Comparison of ENCODE assay signal across 19 cellular contexts in the genomic region with DNA sequence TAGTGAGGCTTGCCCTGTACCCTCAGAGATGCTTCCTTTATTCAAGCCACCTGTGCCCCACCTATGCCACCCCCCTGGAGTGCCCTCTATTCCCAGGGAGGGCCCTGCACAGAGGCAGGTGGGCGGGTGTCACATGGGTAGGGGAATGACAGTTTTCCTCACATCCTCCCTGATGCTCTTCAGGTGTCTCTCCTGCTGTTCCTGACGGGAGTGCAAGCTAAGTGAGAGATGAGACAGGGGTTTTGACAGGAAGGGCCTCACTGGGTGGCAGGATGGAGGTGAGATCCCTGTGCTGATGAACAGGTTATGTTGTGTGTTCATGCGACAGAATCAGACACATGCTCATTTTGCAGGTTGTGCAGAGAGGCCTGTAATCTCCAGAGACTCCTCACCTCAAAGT.
A peak's percentile ranks its signal among the peaks of the same experiment; 100 is the strongest.
DNase-seq lines count a peak whose midpoint lies in the region; ATAC-seq and TF ChIP-seq lines count a peak whose summit lies in the region.
"Had no signal": no experiment of that assay in that cellular context is flagged by ENCODE, and none has a peak within 500 bp of the region (broad histone marks: within the 10 kb centered on the region; RNA-seq: fewer than 3 reads in every experiment).

No MANE protein-coding gene starts in this region.

- no peak overlapping the region for H3K18ac ChIP-seq in neuronal stem cell (ENCODE audit: low read length)

- H3K9ac ChIP-seq in Karpas-422 (ENCODE audit: low read length) = no peak overlapping the region
- peak overlapping the region; percentile 44 for H3K9ac ChIP-seq in neuronal stem cell (ENCODE audit: low read depth, low read length, poor library complexity)
- H3K9ac ChIP-seq: BLaER1 had no signal

- H3K27ac ChIP-seq in Karpas-422 (ENCODE audit: low read length) (no peak overlapping the region), esophagus muscularis mucosa (replicated peaks in 1 of 4) (no peak overlapping the region), neuronal stem cell (replicated peaks; ENCODE audit: low read length) (no peak overlapping the region), upper lobe of right lung (no peak overlapping the region), gastroesophageal sphincter (no peak overlapping the region), thyroid gland (no peak overlapping the region)
- H3K27ac ChIP-seq: BLaER1, C4-2B had no signal

- no peak overlapping the region for H3K4ac ChIP-seq in neuronal stem cell (ENCODE audit: low read length)

- no peaks in the 10 kb centered on the region for H4K20me1 ChIP-seq in Karpas-422 (ENCODE audit: insufficient read depth, low read depth, low read length)
- H4K20me1 ChIP-seq: BLaER1 had no signal

- WGBS in esophagus muscularis mucosa = 72% methylated on average over 3 of the region's 3 CpGs
- no CpG with 5 or more reads among the region's 3 CpGs for WGBS in neuronal stem cell (ENCODE audit: extremely low coverage in 2 of 2, insufficient read length in 2 of 2, insufficient replicate concordance in 1 of 2), 2 donors
- 54% methylated on average over 3 of the region's 3 CpGs; no CpG with 5 or more reads in 1 of the 2 donors for WGBS in gastroesophageal sphincter (ENCODE audit: low coverage in 1 of 2), 2 donors
- WGBS in thyroid gland, 2 donors = 62 to 86% methylated on average over 3 of the region's 3 CpGs

- H2BK5ac ChIP-seq in neuronal stem cell (ENCODE audit: low read length) = peak overlapping the region; percentile 54

- DNase-seq in Karpas-422 = peak; percentile 40
- DNase-seq in esophagus muscularis mucosa (ENCODE audit: extremely low spot score) = peak; percentile 53
- DNase-seq in neuronal stem cell (ENCODE audit: low spot score) = no peak
- no peak for DNase-seq in upper lobe of right lung
- DNase-seq in NCI-H526 (lab: John Stamatoyannopoulos, UW) = no peak
- no peak for DNase-seq in thyroid gland
- DNase-seq: CD4-positive, CD25-positive, alpha-beta regulatory T cell; CD8-positive, alpha-beta T cell; DMS153; EL; GDM1; GOT3; HFFc6 had no signal

- TF ChIP-seq EP300 in esophagus muscularis mucosa (IDR thresholded peaks at IDR 0.05) (no peak), gastroesophageal sphincter (IDR thresholded peaks at IDR 0.05) (no peak)

- no peaks in the 10 kb centered on the region for H3K36me3 ChIP-seq in Karpas-422 (ENCODE audit: insufficient read depth, low read length)
- no peaks in the 10 kb centered on the region for H3K36me3 ChIP-seq in esophagus muscularis mucosa
- no peaks in the 10 kb centered on the region for H3K36me3 ChIP-seq in neuronal stem cell (replicated peaks in 1 of 2; ENCODE audit: control insufficient read depth in 2 of 2, insufficient read depth in 2 of 2, low read length in 2 of 2)
- H3K36me3 ChIP-seq in upper lobe of right lung = no peaks in the 10 kb centered on the region
- no peaks in the 10 kb centered on the region for H3K36me3 ChIP-seq in gastroesophageal sphincter
- no peaks in the 10 kb centered on the region for H3K36me3 ChIP-seq in thyroid gland
- H3K36me3 ChIP-seq: BLaER1, HAP-1 had no signal

- H3K27me3 ChIP-seq in Karpas-422 (ENCODE audit: low read length) = no peaks in the 10 kb centered on the region
- H3K27me3 ChIP-seq in esophagus muscularis mucosa = peaks cover 0 to 14% (median 0%) of the 10 kb centered on the region in 4 donors
- no peaks in the 10 kb centered on the region for H3K27me3 ChIP-seq in neuronal stem cell (ENCODE audit: control insufficient read depth in 3 of 3, insufficient read depth in 3 of 3, low read depth in 1 of 3, low read length in 3 of 3)
- H3K27me3 ChIP-seq in upper lobe of right lung = no peaks in the 10 kb centered on the region
- peaks cover 36% of the 10 kb centered on the region for H3K27me3 ChIP-seq in gastroesophageal sphincter
- H3K27me3 ChIP-seq in thyroid gland = no peaks in the 10 kb centered on the region
- H3K27me3 ChIP-seq: BLaER1 had no signal

- TF ChIP-seq CTCF in esophagus muscularis mucosa (IDR thresholded peaks at IDR 0.05) (no peak), upper lobe of right lung (IDR thresholded peaks at IDR 0.05) (no peak), gastroesophageal sphincter (IDR thresholded peaks at IDR 0.05) (no peak), thyroid gland (IDR thresholded peaks at IDR 0.05) (no peak)

- H3K4me1 ChIP-seq in Karpas-422 (ENCODE audit: low read length) = peaks cover 10% of the 10 kb centered on the region
- H3K4me1 ChIP-seq in esophagus muscularis mucosa = no peaks in the 10 kb centered on the region
- no peaks in the 10 kb centered on the region for H3K4me1 ChIP-seq in neuronal stem cell (ENCODE audit: control insufficient read depth in 2 of 2, insufficient read depth in 1 of 2, low read depth in 1 of 2, low read length in 2 of 2)
- no peaks in the 10 kb centered on the region for H3K4me1 ChIP-seq in upper lobe of right lung
- no peaks in the 10 kb centered on the region for H3K4me1 ChIP-seq in gastroesophageal sphincter
- no peaks in the 10 kb centered on the region for H3K4me1 ChIP-seq in thyroid gland
- H3K4me1 ChIP-seq: BLaER1, Caco-2, HAP-1 had no signal

- H2AFZ ChIP-seq in Karpas-422 (ENCODE audit: low read length) (no peak overlapping the region), neuronal stem cell (ENCODE audit: low read length) (no peak overlapping the region)

- no peak overlapping the region for H2BK15ac ChIP-seq in neuronal stem cell (ENCODE audit: low read length)

- H2AK5ac ChIP-seq in neuronal stem cell (ENCODE audit: low read depth, low read length) = no peak overlapping the region

- no peak overlapping the region for H3K14ac ChIP-seq in neuronal stem cell (ENCODE audit: low read length)

- no peaks in the 10 kb centered on the region for H3K79me1 ChIP-seq in neuronal stem cell (ENCODE audit: low read depth, low read length)

- intact Hi-C loops in esophagus muscularis mucosa (cut with DNase I) = no loop called here
- intact Hi-C loops in upper lobe of right lung (cut with DNase I) = no loop called here
- intact Hi-C loops in thyroid gland (cut with DNase I) = no loop called here

- H3K4me3 ChIP-seq in Karpas-422 (ENCODE audit: low read length) (no peak overlapping the region), esophagus muscularis mucosa (no peak overlapping the region), neuronal stem cell (ENCODE audit: low read length in 2 of 2) (no peak overlapping the region), upper lobe of right lung (no peak overlapping the region), gastroesophageal sphincter (no peak overlapping the region), thyroid gland (replicated peaks in 1 of 3) (no peak overlapping the region)
- H3K4me3 ChIP-seq: BLaER1, GM12878, HAP-1 had no signal

- no peak overlapping the region for H2BK12ac ChIP-seq in neuronal stem cell (ENCODE audit: low read length)

- H4K91ac ChIP-seq in neuronal stem cell (ENCODE audit: low read depth, low read length, poor library complexity) = no peak overlapping the region

- H4K8ac ChIP-seq in neuronal stem cell (ENCODE audit: low read depth, low read length) = no peak overlapping the region

- no peaks in the 10 kb centered on the region for H3K79me2 ChIP-seq in Karpas-422 (ENCODE audit: low read length)

- H3K4me2 ChIP-seq in Karpas-422 (ENCODE audit: low read depth, low read length, poor library complexity, severe bottlenecking) = no peak overlapping the region
- no peak overlapping the region for H3K4me2 ChIP-seq in neuronal stem cell (ENCODE audit: insufficient read depth, low read length, poor library complexity, severe bottlenecking)
- H3K4me2 ChIP-seq: BLaER1 had no signal

- no peak overlapping the region for H3K23ac ChIP-seq in neuronal stem cell (ENCODE audit: low read depth, low read length, poor library complexity)

- H3K9me3 ChIP-seq in Karpas-422 (ENCODE audit: low read length) = no peaks in the 10 kb centered on the region
- H3K9me3 ChIP-seq in esophagus muscularis mucosa = no peaks in the 10 kb centered on the region
- no peaks in the 10 kb centered on the region for H3K9me3 ChIP-seq in neuronal stem cell (replicated peaks in 1 of 2; ENCODE audit: control insufficient read depth in 2 of 2, insufficient read depth in 1 of 2, low read depth in 1 of 2, low read length in 2 of 2)
- no peaks in the 10 kb centered on the region for H3K9me3 ChIP-seq in upper lobe of right lung
- H3K9me3 ChIP-seq in gastroesophageal sphincter = peaks cover 0 to 8% (median 0%) of the 10 kb centered on the region in 3 donors
- H3K9me3 ChIP-seq in thyroid gland = no peaks in the 10 kb centered on the region
- H3K9me3 ChIP-seq: BLaER1, Caco-2, HAP-1 had no signal

- no peak for TF ChIP-seq POLR2A in esophagus muscularis mucosa (IDR thresholded peaks at IDR 0.05; ENCODE audit: low read depth)
- no peak for TF ChIP-seq POLR2A in gastroesophageal sphincter (IDR thresholded peaks at IDR 0.05)
- TF ChIP-seq POLR2A in thyroid gland (IDR thresholded peaks at IDR 0.05) = no peak

- ATAC-seq in upper lobe of right lung (peak; percentile 16), gastroesophageal sphincter (no peak)
- ATAC-seq: CD8-positive, alpha-beta T cell; GM12878 had no signal

- H3K9me2 ChIP-seq in Karpas-422 (replicated peaks; ENCODE audit: insufficient read depth, low read length) = no peaks in the 10 kb centered on the region

- no peak overlapping the region for H2BK120ac ChIP-seq in neuronal stem cell (ENCODE audit: low read depth, low read length)

Comparison
In these comparisons a context has a peak if more than half of its experiments do, and no peak if none do; other contexts are left out.
1. DNase-seq: peak in Karpas-422 (single experiment) and esophagus muscularis mucosa (single experiment); none in neuronal stem cell (single experiment), upper lobe of right lung (single experiment), NCI-H526 (0 of 2) and thyroid gland (0 of 2).